Comparison of ENCODE assay signal across 26 cellular contexts in genomic region chr2:236047886-236048540, GRCh38.
A peak's percentile ranks its signal among the peaks of the same experiment; 100 is the strongest.
DNase-seq lines count a peak whose midpoint lies in the region; ATAC-seq and TF ChIP-seq lines count a peak whose summit lies in the region.
"Had no signal": no experiment of that assay in that cellular context is flagged by ENCODE, and none has a peak within 500 bp of the region (broad histone marks: within the 10 kb centered on the region; RNA-seq: fewer than 3 reads in every experiment).

No MANE protein-coding gene starts in this region.

- ATAC-seq in CD8-positive, alpha-beta T cell: no peak
- ATAC-seq: activated naive CD8-positive, alpha-beta T cell treated with anti-CD3 and anti-CD28 coated beads, Interleukin-2, amount 50 U/mL, for 24 hours; K562; left lobe of liver had no signal

- H3K4me2 ChIP-seq in PC-9: no peak overlapping the region

- H3K36me3 Mint-ChIP-seq in CD8-positive, alpha-beta T cell: no peaks in the 10 kb centered on the region

- H3K4me1 ChIP-seq in PC-9 (replicated peaks; ENCODE audit: insufficient read depth): peaks cover 36% of the 10 kb centered on the region
- no peaks in the 10 kb centered on the region for H3K4me1 ChIP-seq in CD8-positive, alpha-beta T cell (ENCODE audit: insufficient read depth, low read length)
- H3K4me1 ChIP-seq: HAP-1, parathyroid adenoma, sigmoid colon had no signal

- no peak for TF ChIP-seq CTCF in 22Rv1 (IDR thresholded peaks at IDR 0.05)
- no peak for TF ChIP-seq CTCF in PC-9 (conservative IDR thresholded peaks at IDR 0.05)
- TF ChIP-seq CTCF in CD8-positive, alpha-beta T cell (IDR thresholded peaks at IDR 0.05): no peak
- TF ChIP-seq CTCF in coronary artery (IDR thresholded peaks at IDR 0.05): no peak

- no peak overlapping the region for H3K27ac Mint-ChIP-seq in CD8-positive, alpha-beta T cell
- H3K27ac Mint-ChIP-seq: activated B cell treated with CpG ODN at 0.5 μM for 24 hours; activated naive CD8-positive, alpha-beta T cell treated with anti-CD3 and anti-CD28 coated beads, Interleukin-2, amount 50 U/mL, for 24 hours; mesothelial cell of epicardium; nephron had no signal

- H3K9me3 Mint-ChIP-seq in CD8-positive, alpha-beta T cell: no peaks in the 10 kb centered on the region
- H3K9me3 Mint-ChIP-seq: activated B cell treated with CpG ODN at 0.5 μM for 24 hours; activated naive CD8-positive, alpha-beta T cell treated with anti-CD3 and anti-CD28 coated beads, Interleukin-2, amount 50 U/mL, for 24 hours; mesothelial cell of epicardium; nephron had no signal

- peak overlapping the region; percentile 47 for H3K27ac ChIP-seq in 22Rv1
- H3K27ac ChIP-seq in PC-9: peak overlapping the region; percentile 63
- H3K27ac ChIP-seq in CD8-positive, alpha-beta T cell (ENCODE audit: low read depth, low read length): no peak overlapping the region
- no peak overlapping the region for H3K27ac ChIP-seq in coronary artery
- H3K27ac ChIP-seq: BLaER1 treated with 17β-estradiol and CSF1 and Interleukin-3, amounts not matched to agents 10 nM and 100 nM; brain microvascular endothelial cell; parathyroid adenoma; sigmoid colon had no signal

- no peak overlapping the region for H2AFZ ChIP-seq in PC-9
- H2AFZ ChIP-seq: parathyroid adenoma had no signal

- peaks cover 1% of the 10 kb centered on the region for H3K4me1 Mint-ChIP-seq in CD8-positive, alpha-beta T cell (ENCODE audit: low read depth)
- H3K4me1 Mint-ChIP-seq: activated B cell treated with CpG ODN at 0.5 μM for 24 hours, mesothelial cell of epicardium, nephron had no signal

- peaks cover 31% of the 10 kb centered on the region for H4K20me1 ChIP-seq in PC-9 (ENCODE audit: insufficient read depth)
- H4K20me1 ChIP-seq: BLaER1 treated with 17β-estradiol and CSF1 and Interleukin-3, amounts not matched to agents 10 nM and 100 nM had no signal

- intact Hi-C loops in PC-9 (cut with micrococcal nuclease; ENCODE audit: unreplicated experiment): loop anchor here (2.0 kb wide), 1 partner anchor 31 kb away; no protein-coding TSS in a partner anchor
- intact Hi-C loops in CD8-positive, alpha-beta T cell (cut with DNase I, micrococcal nuclease): no loop called here

- no peaks in the 10 kb centered on the region for H3K27me3 ChIP-seq in PC-9 (ENCODE audit: insufficient read depth, low read depth)
- H3K27me3 ChIP-seq in CD8-positive, alpha-beta T cell (ENCODE audit: insufficient read depth, low read length): no peaks in the 10 kb centered on the region
- H3K27me3 ChIP-seq: BLaER1 treated with 17β-estradiol and CSF1 and Interleukin-3, amounts not matched to agents 10 nM and 100 nM; brain microvascular endothelial cell; sigmoid colon had no signal

- H3K4me3 Mint-ChIP-seq in CD8-positive, alpha-beta T cell: no peak overlapping the region
- H3K4me3 Mint-ChIP-seq: activated B cell treated with CpG ODN at 0.5 μM for 24 hours; activated naive CD8-positive, alpha-beta T cell treated with anti-CD3 and anti-CD28 coated beads, Interleukin-2, amount 50 U/mL, for 24 hours; mesothelial cell of epicardium; nephron had no signal

- POLR2A ChIA-PET in PC-9 (lab: Charles Lee; ENCODE audit: unreplicated experiment): interaction anchor here (0.6 kb wide), 1 partner anchor 1390 kb away, joined by 4 read pairs; no protein-coding TSS in a partner anchor
- POLR2A ChIA-PET in CD8-positive, alpha-beta T cell (lab: Charles Lee): no interaction called here

- H3K79me2 ChIP-seq in PC-9 (ENCODE audit: low read depth): peaks cover 7% of the 10 kb centered on the region
- H3K79me2 ChIP-seq: parathyroid adenoma had no signal

- H3K4me3 ChIP-seq in PC-9: no peak overlapping the region
- no peak overlapping the region for H3K4me3 ChIP-seq in CD8-positive, alpha-beta T cell (ENCODE audit: low read depth, low read length)
- H3K4me3 ChIP-seq in coronary artery: no peak overlapping the region
- H3K4me3 ChIP-seq: BLaER1 treated with 17β-estradiol and CSF1 and Interleukin-3, amounts not matched to agents 10 nM and 100 nM; HAP-1; K562; sigmoid colon had no signal

- no peaks in the 10 kb centered on the region for H3K9me2 ChIP-seq in PC-9 (ENCODE audit: insufficient read depth)

- H3K36me3 ChIP-seq in PC-9 (ENCODE audit: low read depth): no peaks in the 10 kb centered on the region
- H3K36me3 ChIP-seq in CD8-positive, alpha-beta T cell (ENCODE audit: insufficient read depth, low read length): no peaks in the 10 kb centered on the region
- H3K36me3 ChIP-seq: brain microvascular endothelial cell, HAP-1 had no signal

- H3K27me3 Mint-ChIP-seq in CD8-positive, alpha-beta T cell (ENCODE audit: low read depth): peaks cover 5% of the 10 kb centered on the region
- H3K27me3 Mint-ChIP-seq: activated B cell treated with CpG ODN at 0.5 μM for 24 hours had no signal

- DNase-seq in HPDE6-E6E7 (ENCODE audit: extremely low spot score) (peak; percentile 86), PC-9 (peak; percentile 57 to 99), kidney tubule cell (ENCODE audit: low spot score) (peak; percentile 85), AG08395 (ENCODE audit: low spot score) (no peak), nucleus accumbens (lab: John Stamatoyannopoulos, UW) (no peak), coronary artery (ENCODE audit: low spot score) (no peak)
- DNase-seq in CD8-positive, alpha-beta T cell: no peak
- DNase-seq: activated B cell treated with CpG ODN at 0.5 μM for 24 hours; activated CD4-positive, alpha-beta T cell treated with anti-CD3 and anti-CD28 coated beads, Interleukin-2, amount 50 U/mL, for 4 hours; activated gamma-delta T cell; activated naive CD8-positive, alpha-beta T cell treated with anti-CD3 and anti-CD28 coated beads, Interleukin-2, amount 50 U/mL, for 24 hours; brain microvascular endothelial cell; cortex of kidney; NCI-H187; NCI-H345; RPMI8226; sigmoid colon; T-helper 9 cell had no signal

- CTCF ChIA-PET in PC-9 (lab: Charles Lee): interaction anchor here (1.0 kb wide), 1 partner anchor 133 kb away, joined by 4 read pairs; no protein-coding TSS in a partner anchor
- CTCF ChIA-PET in CD8-positive, alpha-beta T cell (lab: Charles Lee): interaction anchor here (0.6 kb wide), 1 partner anchor 1070 kb away, joined by 6 read pairs; no protein-coding TSS in a partner anchor

- no TSS peak for BruUV-seq in PC-9 (replicated peaks; lab: Mats Ljungman, UMichigan)

- H3K9me3 ChIP-seq in PC-9 (ENCODE audit: insufficient read depth, low read depth): no peaks in the 10 kb centered on the region
- no peaks in the 10 kb centered on the region for H3K9me3 ChIP-seq in CD8-positive, alpha-beta T cell (ENCODE audit: low read length)
- H3K9me3 ChIP-seq: BLaER1 treated with 17β-estradiol and CSF1 and Interleukin-3, amounts not matched to agents 10 nM and 100 nM; HAP-1; sigmoid colon had no signal

- H3F3A ChIP-seq in PC-9 (ENCODE audit: insufficient read depth, low read depth): peaks cover 40% of the 10 kb centered on the region

Comparison
In these comparisons a context has a peak if more than half of its experiments do, and no peak if none do; other contexts are left out.
1. H3K27ac ChIP-seq: peak in 22Rv1 (single experiment) and PC-9 (single experiment); none in CD8-positive, alpha-beta T cell (single experiment) and coronary artery (0 of 2).
2. DNase-seq: peak in HPDE6-E6E7 (single experiment), PC-9 (2 of 2) and kidney tubule cell (single experiment); none in AG08395 (single experiment), nucleus accumbens (0 of 56), CD8-positive, alpha-beta T cell (0 of 7) and coronary artery (single experiment).